In genomic region chr1:145961109-145961424, GRCh38 we compare ENCODE assay signal across 8 cellular contexts. TPM values are rescaled to one million over a fixed set of nuclear protein-coding genes. Genes with fewer than 3 reads are reported as not detected.
A peak's percentile ranks its signal among the peaks of the same experiment; 100 is the strongest.
DNase-seq lines count a peak whose midpoint lies in the region; ATAC-seq and TF ChIP-seq lines count a peak whose summit lies in the region.

No MANE protein-coding gene starts in this region.

- DNase-seq in activated CD8-positive, alpha-beta memory T cell treated with anti-CD3 and anti-CD28 coated beads, Interleukin-2, amount 10 ng/mL, durations not matched to agents 7 days and 5 days = no peak
- no peak for DNase-seq in activated CD8-positive, alpha-beta memory T cell treated with anti-CD3 and anti-CD28 coated beads for 24 hours
- DNase-seq in astrocyte of the spinal cord (ENCODE audit: low read depth, low spot score) = no peak
- peak in 1 of 2 donors; percentile 85 for DNase-seq in lower leg skin (ENCODE audit: low spot score in 2 of 2)
- DNase-seq in NCI-H2196 treated with DMSO at 0.1 percent for 48 hours (lab: John Stamatoyannopoulos, UW; ENCODE audit: unreplicated experiment) = no peak
- DNase-seq in NCI-H1105 treated with DMSO at 0.1 percent for 48 hours (lab: John Stamatoyannopoulos, UW) = no peak
- DNase-seq in GM19238 (ENCODE audit: insufficient read length, low spot score) = no peak

- H3K4me1 Mint-ChIP-seq in activated CD8-positive, alpha-beta memory T cell treated with anti-CD3 and anti-CD28 coated beads, Interleukin-2, amount 10 ng/mL, durations not matched to agents 7 days and 5 days = peaks cover 65% of the 10 kb centered on the region

- H3K4me1 ChIP-seq in thymus (ENCODE audit: control insufficient read depth, insufficient read depth, low read length) = peaks cover 34% of the 10 kb centered on the region

- H3K27ac ChIP-seq in thymus (ENCODE audit: low read depth) = peak overlapping the region; percentile 33

- no peaks in the 10 kb centered on the region for H3K36me3 ChIP-seq in thymus (ENCODE audit: control insufficient read depth, insufficient read depth)

- TF ChIP-seq CTCF in astrocyte of the spinal cord (IDR thresholded peaks at IDR 0.05; ENCODE audit: low read depth, low read length) (no peak), lower leg skin (IDR thresholded peaks at IDR 0.05) (no peak)

- no peaks in the 10 kb centered on the region for H3K27me3 ChIP-seq in thymus (ENCODE audit: control insufficient read depth, insufficient read depth)

- no peaks in the 10 kb centered on the region for H3K36me3 Mint-ChIP-seq in activated CD8-positive, alpha-beta memory T cell treated with anti-CD3 and anti-CD28 coated beads, Interleukin-2, amount 10 ng/mL, durations not matched to agents 7 days and 5 days

- intact Hi-C loops in lower leg skin (cut with DNase I; ENCODE audit: low total_unique reads) = no loop called here

- CTCF ChIA-PET in activated CD8-positive, alpha-beta memory T cell treated with anti-CD3 and anti-CD28 coated beads, Interleukin-2, amount 10 ng/mL, durations not matched to agents 7 days and 5 days (lab: Charles Lee) = interaction anchor here (9.4 kb wide), 1 partner anchor 18 kb away, joined by 95 read pairs; no protein-coding TSS in a partner anchor

- H3K27me3 Mint-ChIP-seq in activated CD8-positive, alpha-beta memory T cell treated with anti-CD3 and anti-CD28 coated beads, Interleukin-2, amount 10 ng/mL, durations not matched to agents 7 days and 5 days = no peaks in the 10 kb centered on the region

- H3K4me3 ChIP-seq in astrocyte of the spinal cord (ENCODE audit: low read depth, low read length) (peak overlapping the region; percentile 63), lower leg skin (ENCODE audit: low read depth, poor library complexity, severe bottlenecking) (peak overlapping the region; percentile 31), thymus (ENCODE audit: low read length) (peak overlapping the region; percentile 64)

- no peaks in the 10 kb centered on the region for H3K9me3 ChIP-seq in thymus (ENCODE audit: control insufficient read depth)

- in situ Hi-C loops in astrocyte of the spinal cord (cut with HindIII; ENCODE audit: low sequenced_read_pairs) = no loop called here

- TF ChIP-seq POLR2A in lower leg skin (IDR thresholded peaks at IDR 0.05) = no peak

- ATAC-seq in activated CD8-positive, alpha-beta memory T cell treated with anti-CD3 and anti-CD28 coated beads, Interleukin-2, amount 10 ng/mL, durations not matched to agents 7 days and 5 days = no peak

- H3K4me3 Mint-ChIP-seq in activated CD8-positive, alpha-beta memory T cell treated with anti-CD3 and anti-CD28 coated beads, Interleukin-2, amount 10 ng/mL, durations not matched to agents 7 days and 5 days = peak overlapping the region; percentile 86

- peak overlapping the region; percentile 78 for H3K27ac Mint-ChIP-seq in activated CD8-positive, alpha-beta memory T cell treated with anti-CD3 and anti-CD28 coated beads, Interleukin-2, amount 10 ng/mL, durations not matched to agents 7 days and 5 days

- no peaks in the 10 kb centered on the region for H3K9me3 Mint-ChIP-seq in activated CD8-positive, alpha-beta memory T cell treated with anti-CD3 and anti-CD28 coated beads, Interleukin-2, amount 10 ng/mL, durations not matched to agents 7 days and 5 days (ENCODE audit: low read depth)

- WGBS in lower leg skin, 2 donors = 0 to 1% methylated on average over 16 of the region's 22 CpGs
- under 1% methylated on average over 22 of the region's 22 CpGs for WGBS in thymus

RNA-seq across cellular contexts. Expression of gene LIX1L, which starts 3.2 kb away (rescaled TPM):
- 10 to 100 TPM; 35.0 to 36.2 TPM for total RNA-seq in activated CD8-positive, alpha-beta memory T cell treated with anti-CD3 and anti-CD28 coated beads, Interleukin-2, amount 10 ng/mL, durations not matched to agents 7 days and 5 days
- 10 to 100 TPM in 1 of 4 donors, 1 to 10 TPM in 3; 4.6 to 14.2 (median 7.7) TPM for total RNA-seq in lower leg skin
- polyA plus RNA-seq in thymus = 22.0 TPM

RNA-seq across cellular contexts. Expression of gene ANKRD34A, which starts 3.3 kb away (rescaled TPM):
- total RNA-seq in activated CD8-positive, alpha-beta memory T cell treated with anti-CD3 and anti-CD28 coated beads, Interleukin-2, amount 10 ng/mL, durations not matched to agents 7 days and 5 days = 1 to 10 TPM; 3.8 to 4.6 TPM
- total RNA-seq in lower leg skin = 1 to 10 TPM in 1 of 4 donors, under 1 TPM in 3; 0.12 to 1.3 (median 0.39) TPM
- 0.89 TPM for polyA plus RNA-seq in thymus

RNA-seq across cellular contexts. Expression of gene POLR3GL, which starts 3.4 kb away (rescaled TPM):
- 10 to 100 TPM; 23.5 to 29.1 TPM for total RNA-seq in activated CD8-positive, alpha-beta memory T cell treated with anti-CD3 and anti-CD28 coated beads, Interleukin-2, amount 10 ng/mL, durations not matched to agents 7 days and 5 days
- total RNA-seq in lower leg skin = 10 to 100 TPM; 10.6 to 15.3 (median 14.2) TPM
- 89.6 TPM for polyA plus RNA-seq in thymus

RNA-seq across cellular contexts. Expression of gene RBM8A, which starts 33.8 kb away (rescaled TPM):
- 100 to 1,000 TPM; 189 to 249 TPM for total RNA-seq in activated CD8-positive, alpha-beta memory T cell treated with anti-CD3 and anti-CD28 coated beads, Interleukin-2, amount 10 ng/mL, durations not matched to agents 7 days and 5 days
- total RNA-seq in lower leg skin = 100 to 1,000 TPM; 120 to 176 (median 149) TPM
- 112 TPM for polyA plus RNA-seq in thymus

RNA-seq across cellular contexts. Expression of gene TXNIP, which starts 35.3 kb away (rescaled TPM):
- 100 to 1,000 TPM; 127 to 207 TPM for total RNA-seq in activated CD8-positive, alpha-beta memory T cell treated with anti-CD3 and anti-CD28 coated beads, Interleukin-2, amount 10 ng/mL, durations not matched to agents 7 days and 5 days
- total RNA-seq in lower leg skin = 1,000 to 10,000 TPM; 2,445 to 6,877 (median 3,895) TPM
- 1,022 TPM for polyA plus RNA-seq in thymus
